ENCODE assay signal across 8 cellular contexts in the genomic region with DNA sequence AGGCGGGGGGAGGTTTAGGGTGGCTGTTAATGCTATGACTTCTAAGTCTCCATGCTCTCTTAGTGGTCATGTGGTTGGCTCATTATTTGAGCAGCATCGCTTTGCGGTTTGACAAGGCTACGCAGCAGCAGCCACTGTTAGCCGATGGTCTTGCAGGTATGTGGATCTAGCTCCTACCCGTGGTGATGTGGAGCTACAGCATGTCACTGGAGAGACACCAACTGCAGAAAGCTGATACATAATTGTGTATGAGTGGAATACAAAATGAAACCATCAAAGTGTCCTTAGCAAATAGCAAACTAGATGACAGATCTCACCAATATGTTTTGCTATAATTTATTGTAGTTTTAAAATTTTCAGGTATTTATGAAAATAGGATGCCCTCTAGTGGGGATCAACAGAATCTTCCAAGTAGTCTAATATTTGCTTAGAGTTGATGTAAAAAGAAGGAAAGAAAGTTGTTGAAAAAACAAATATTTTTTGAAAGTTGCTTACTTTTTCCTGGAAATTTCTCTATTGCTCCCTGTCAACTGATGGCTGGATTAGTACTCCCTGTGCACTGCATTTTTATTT.
DNase-seq lines count a peak whose midpoint lies in the region; ATAC-seq and TF ChIP-seq lines count a peak whose summit lies in the region.

No MANE protein-coding gene starts in this region.

- peak overlapping the region in 3 of 10 donors; percentile 16 to 25 (median 21) for H3K4me3 ChIP-seq in heart right ventricle

- H3K9me3 Mint-ChIP-seq in activated naive CD8-positive, alpha-beta T cell treated with anti-CD3 and anti-CD28 coated beads, Interleukin-2, amount 50 U/mL, for 24 hours = peaks cover 8% of the 10 kb centered on the region
- peaks cover 7% of the 10 kb centered on the region for H3K9me3 Mint-ChIP-seq in activated T-cell treated with anti-CD3 and anti-CD28 coated beads, Interleukin-2, amount 50 U/mL, for 4 hours

- no peak overlapping the region for H3K27ac Mint-ChIP-seq in activated naive CD8-positive, alpha-beta T cell treated with anti-CD3 and anti-CD28 coated beads, Interleukin-2, amount 50 U/mL, for 24 hours

- H3K9me3 ChIP-seq in heart right ventricle = no peaks in the 10 kb centered on the region

- no peaks in the 10 kb centered on the region for H3K4me1 Mint-ChIP-seq in activated naive CD8-positive, alpha-beta T cell treated with anti-CD3 and anti-CD28 coated beads, Interleukin-2, amount 50 U/mL, for 24 hours
- H3K4me1 Mint-ChIP-seq in activated T-cell treated with anti-CD3 and anti-CD28 coated beads, Interleukin-2, amount 50 U/mL, for 4 hours (ENCODE audit: low read depth) = no peaks in the 10 kb centered on the region

- H3K36me3 ChIP-seq in heart right ventricle = no peaks in the 10 kb centered on the region

- no peak overlapping the region for H3K4me3 Mint-ChIP-seq in activated naive CD8-positive, alpha-beta T cell treated with anti-CD3 and anti-CD28 coated beads, Interleukin-2, amount 50 U/mL, for 24 hours
- no peak overlapping the region for H3K4me3 Mint-ChIP-seq in activated T-cell treated with anti-CD3 and anti-CD28 coated beads, Interleukin-2, amount 50 U/mL, for 4 hours

- H3K4me1 ChIP-seq in heart right ventricle = peaks cover 0 to 8% (median 3%) of the 10 kb centered on the region in 9 donors

- intact Hi-C loops in heart right ventricle (cut with DNase I) = loop anchor here (1.0 to 5.0 kb wide), 6 partner anchors 198 to 203 kb away; no protein-coding TSS in a partner anchor

- ATAC-seq in GM21367 (IDR thresholded peaks at IDR 0.05; ENCODE audit: unreplicated experiment) (peak; percentile 100), HG03521 (IDR thresholded peaks at IDR 0.05; ENCODE audit: unreplicated experiment) (peak; percentile 100), heart right ventricle (peak; percentile 84 to 98 (median 92))
- ATAC-seq in activated naive CD8-positive, alpha-beta T cell treated with anti-CD3 and anti-CD28 coated beads, Interleukin-2, amount 50 U/mL, for 24 hours = peak; percentile 40
- ATAC-seq in activated T-cell treated with anti-CD3 and anti-CD28 coated beads, Interleukin-2, amount 50 U/mL, for 4 hours = no peak

- DNase-seq in GDM1 (lab: John Stamatoyannopoulos, UW) (peak; percentile 49), NCI-H460 (ENCODE audit: extremely low read depth, low read depth) (peak; percentile 77), heart right ventricle (peak; percentile 41 to 72), renal cortical epithelial cell (ENCODE audit: low read depth) (peak; percentile 95)
- peak; percentile 2 for DNase-seq in activated naive CD8-positive, alpha-beta T cell treated with anti-CD3 and anti-CD28 coated beads, Interleukin-2, amount 50 U/mL, for 24 hours
- DNase-seq in activated T-cell treated with anti-CD3 and anti-CD28 coated beads, Interleukin-2, amount 50 U/mL, for 4 hours = no peak

- peak; percentile 85 to 99 (median 94) for TF ChIP-seq CTCF in heart right ventricle (IDR thresholded peaks at IDR 0.05)

- H3K36me3 Mint-ChIP-seq in activated naive CD8-positive, alpha-beta T cell treated with anti-CD3 and anti-CD28 coated beads, Interleukin-2, amount 50 U/mL, for 24 hours (ENCODE audit: low read depth) = no peaks in the 10 kb centered on the region
- no peaks in the 10 kb centered on the region for H3K36me3 Mint-ChIP-seq in activated T-cell treated with anti-CD3 and anti-CD28 coated beads, Interleukin-2, amount 50 U/mL, for 4 hours (ENCODE audit: insufficient read depth)

- H3K27ac ChIP-seq in heart right ventricle = no peak overlapping the region

- 1 to 2% methylated on average over 6 of the region's 6 CpGs for WGBS in heart right ventricle, 2 donors

- H3K27me3 Mint-ChIP-seq in activated naive CD8-positive, alpha-beta T cell treated with anti-CD3 and anti-CD28 coated beads, Interleukin-2, amount 50 U/mL, for 24 hours = no peaks in the 10 kb centered on the region
- H3K27me3 Mint-ChIP-seq in activated T-cell treated with anti-CD3 and anti-CD28 coated beads, Interleukin-2, amount 50 U/mL, for 4 hours (ENCODE audit: low read depth) = no peaks in the 10 kb centered on the region

- no peaks in the 10 kb centered on the region for H3K27me3 ChIP-seq in heart right ventricle

Comparison
In these comparisons a context has a peak if more than half of its experiments do, and no peak if none do; other contexts are left out.
1. ATAC-seq: peak in GM21367 (single experiment), HG03521 (single experiment), activated naive CD8-positive, alpha-beta T cell treated with anti-CD3 and anti-CD28 coated beads, Interleukin-2, amount 50 U/mL, for 24 hours (single experiment) and heart right ventricle (8 of 8); none in activated T-cell treated with anti-CD3 and anti-CD28 coated beads, Interleukin-2, amount 50 U/mL, for 4 hours (0 of 2).